Comparison of ENCODE assay signal across 7 cellular contexts in genomic region chr13:46386996-46387851, GRCh38. TPM values are rescaled to one million over a fixed set of nuclear protein-coding genes. Genes with fewer than 3 reads are reported as not detected.
DNase-seq lines count a peak whose midpoint lies in the region; ATAC-seq and TF ChIP-seq lines count a peak whose summit lies in the region.

TSS of gene RUBCNL (minus strand) at chr13:46387252. CDS start at chr13:46372475, 14,777 bp downstream.

- H3K9ac ChIP-seq in SK-N-SH, result no peak within 1 kb of the TSS

- H3F3A ChIP-seq in SK-N-SH (replicated peaks; ENCODE audit: insufficient read depth), result no peaks in the 10 kb centered on the region

- peak within 1 kb of the TSS; percentile 75; the same call in 1 of the 2 replicates for H2AFZ ChIP-seq in SK-N-SH (ENCODE audit: low read depth)

- peak; percentile 31 for ATAC-seq in HG03039 (IDR thresholded peaks at IDR 0.05; ENCODE audit: unreplicated experiment)

- no peaks in the 10 kb centered on the region for H3K9me3 ChIP-seq in SK-N-SH

- TF ChIP-seq CTCF in GM13976 (IDR thresholded peaks at IDR 0.05; ENCODE audit: borderline replicate concordance, control extremely low read depth, extremely low read depth, insufficient read depth, missing control alignments), result peak; percentile 31
- TF ChIP-seq CTCF in SK-N-SH (IDR thresholded peaks at IDR 0.05), result no peak
- TF ChIP-seq CTCF in lower leg skin (IDR thresholded peaks at IDR 0.05), result no peak

- no peak for TF ChIP-seq POLR2A in lower leg skin (IDR thresholded peaks at IDR 0.05)

- H3K4me3 ChIP-seq in SK-N-SH (ENCODE audit: low read depth in 2 of 2, low read length in 1 of 2), result peak within 1 kb of the TSS; percentile 43 to 60
- H3K4me3 ChIP-seq in lower leg skin (ENCODE audit: low read depth, poor library complexity, severe bottlenecking), result peak within 1 kb of the TSS; percentile 35

- no peak for TF ChIP-seq RAD21 in SK-N-SH (IDR thresholded peaks at IDR 0.05; ENCODE audit: low read length)

- TF ChIP-seq EP300 in SK-N-SH (IDR thresholded peaks at IDR 0.05; ENCODE audit: borderline replicate concordance in 1 of 2, low read depth in 1 of 2, low read length in 1 of 2), result no peak

- peaks cover 12% of the 10 kb centered on the region; the same call in 1 of the 2 replicates for H3K27me3 ChIP-seq in SK-N-SH (ENCODE audit: insufficient read depth)

- POLR2A ChIA-PET in SK-N-SH (lab: Yijun Ruan, JAX), result no interaction called here

- H3K27ac ChIP-seq in SK-N-SH (ENCODE audit: low read depth in 2 of 2, low read length in 1 of 2) (no peak within 1 kb of the TSS), cingulate gyrus (ENCODE audit: low read depth, low read length) (peak within 1 kb of the TSS; percentile 60)

- no peaks in the 10 kb centered on the region for H4K20me1 ChIP-seq in SK-N-SH (ENCODE audit: insufficient read depth)

- no peaks in the 10 kb centered on the region for H3K36me3 ChIP-seq in SK-N-SH (replicated peaks in 1 of 2; ENCODE audit: control insufficient read depth in 1 of 2, insufficient read depth in 2 of 2, low read length in 1 of 2)

- in situ Hi-C loops in GM13976 (cut with MboI; ENCODE audit: low sequenced_read_pairs, unreplicated experiment), result loop anchor here (5.0 kb wide), 1 partner anchor 215 kb away; no protein-coding TSS in a partner anchor

- peaks cover 5 to 8% of the 10 kb centered on the region in 2 experiments; a peak in 2 of 4 replicates for H3K4me1 ChIP-seq in SK-N-SH (ENCODE audit: control insufficient read depth in 1 of 2, insufficient read depth in 2 of 2, low read depth in 1 of 2, low read length in 1 of 2)

- CTCF ChIA-PET in SK-N-SH (lab: Yijun Ruan, JAX), result no interaction called here

- H3K79me2 ChIP-seq in SK-N-SH (ENCODE audit: insufficient read depth), result no peaks in the 10 kb centered on the region

- no peaks in the 10 kb centered on the region for H3K9me2 ChIP-seq in SK-N-SH

- H3K4me2 ChIP-seq in SK-N-SH, result peak within 1 kb of the TSS; percentile 80

- peak; percentile 87 for DNase-seq in GM13976 (ENCODE audit: low spot score)
- peak; percentile 74 for DNase-seq in SK-N-SH
- DNase-seq in lower leg skin (ENCODE audit: low spot score in 2 of 2), result peak in 1 of 2 donors; percentile 87
- peak; percentile 25 to 54 for DNase-seq in stimulated activated CD8-positive, alpha-beta memory T cell treated with anti-CD3 and anti-CD28 coated beads, Interleukin-15, amount 100 ng/mL, for 48 hours (ENCODE audit: low read depth in 2 of 2)
- no peak for DNase-seq in mesenteric fat pad (ENCODE audit: low spot score)

- under 1% methylated on average over 23 of the region's 73 CpGs for WGBS in SK-N-SH (ENCODE audit: low lambda C conversion rate)
- 3% methylated on average over 36 to 71 of the region's 73 CpGs for WGBS in lower leg skin, 2 donors

- intact Hi-C loops in lower leg skin (cut with DNase I; ENCODE audit: low total_unique reads), result no loop called here

TF ChIP-seq in SK-N-SH, 30 proteins besides CTCF, POLR2A, EP300 and RAD21:
- no peak for TF ChIP-seq NFIC (IDR thresholded peaks at IDR 0.05; ENCODE audit: borderline replicate concordance)

RNA-seq across cellular contexts. Expression of gene RUBCNL, which starts in this region (rescaled TPM):
- 0.07 and 0.10 TPM in 2 replicates for polyA plus RNA-seq in SK-N-SH (2012; rRNA removed)
- 0.07 and 0.12 TPM in 2 replicates for polyA plus RNA-seq in SK-N-SH (2012; cell fraction: cytosol; rRNA removed)
- 0.18 and 0.24 TPM in 2 replicates for polyA plus RNA-seq in SK-N-SH (2012; cell fraction: nucleus; rRNA removed)
- total RNA-seq in lower leg skin (1 to 10 TPM in 3 of 4 donors, under 1 TPM in 1; 0.08 to 4.3 (median 2.9) TPM), mesenteric fat pad (6.7 TPM)

Comparison
In these comparisons a context has a peak if more than half of its experiments do, and no peak if none do; other contexts are left out.
1. Peak in DNase-seq, H3K4me3 ChIP-seq and H3K4me2 ChIP-seq in SK-N-SH; RNA of the gene not detected or under 1 TPM.